ENCODE assay signal across 1 cellular context in the genomic region with DNA sequence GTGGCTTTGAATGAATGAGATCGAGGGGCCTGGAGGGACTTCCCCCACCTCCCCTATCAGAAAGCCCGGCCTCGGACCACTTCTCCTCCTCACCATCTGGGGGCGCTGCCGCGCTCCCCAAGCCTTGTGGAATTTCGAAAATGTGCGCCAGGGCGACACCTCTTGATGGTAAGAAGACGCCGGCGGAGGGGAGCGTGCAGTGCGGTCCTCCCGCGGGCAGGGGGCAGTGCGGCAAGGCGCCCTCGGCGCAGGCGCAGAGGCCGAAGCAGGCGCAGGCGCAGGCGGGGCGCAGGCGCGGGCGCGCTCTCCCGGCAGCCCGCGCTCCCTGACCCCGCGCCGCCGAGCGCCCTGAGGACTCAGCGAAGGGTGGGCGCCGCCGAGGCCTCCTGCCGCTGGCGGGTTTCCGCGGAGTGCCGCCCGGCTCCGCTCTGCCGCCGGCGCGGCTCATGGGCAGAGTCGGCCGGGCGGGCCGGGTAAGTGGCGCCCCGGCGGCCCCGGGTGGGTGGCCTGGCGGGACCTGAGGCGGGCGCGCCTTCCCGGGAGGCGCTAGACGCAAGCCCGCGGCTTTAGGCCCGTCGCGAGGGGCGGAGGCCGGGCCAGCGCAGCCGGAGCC.
TF ChIP-seq lines count a peak whose summit lies in the region.

A gene with protein sequence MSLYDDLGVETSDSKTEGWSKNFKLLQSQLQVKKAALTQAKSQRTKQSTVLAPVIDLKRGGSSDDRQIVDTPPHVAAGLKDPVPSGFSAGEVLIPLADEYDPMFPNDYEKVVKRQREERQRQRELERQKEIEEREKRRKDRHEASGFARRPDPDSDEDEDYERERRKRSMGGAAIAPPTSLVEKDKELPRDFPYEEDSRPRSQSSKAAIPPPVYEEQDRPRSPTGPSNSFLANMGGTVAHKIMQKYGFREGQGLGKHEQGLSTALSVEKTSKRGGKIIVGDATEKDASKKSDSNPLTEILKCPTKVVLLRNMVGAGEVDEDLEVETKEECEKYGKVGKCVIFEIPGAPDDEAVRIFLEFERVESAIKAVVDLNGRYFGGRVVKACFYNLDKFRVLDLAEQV (plus strand): TSS at position 314 of the 613 bp plus-strand sequence. CDS start 8,032 bp downstream, outside the sequence.

TF ChIP-seq in K562, 482 proteins besides CTCF, POLR2A, EP300 and RAD21 (continued from another document):
- TF ChIP-seq, protein P1, sequence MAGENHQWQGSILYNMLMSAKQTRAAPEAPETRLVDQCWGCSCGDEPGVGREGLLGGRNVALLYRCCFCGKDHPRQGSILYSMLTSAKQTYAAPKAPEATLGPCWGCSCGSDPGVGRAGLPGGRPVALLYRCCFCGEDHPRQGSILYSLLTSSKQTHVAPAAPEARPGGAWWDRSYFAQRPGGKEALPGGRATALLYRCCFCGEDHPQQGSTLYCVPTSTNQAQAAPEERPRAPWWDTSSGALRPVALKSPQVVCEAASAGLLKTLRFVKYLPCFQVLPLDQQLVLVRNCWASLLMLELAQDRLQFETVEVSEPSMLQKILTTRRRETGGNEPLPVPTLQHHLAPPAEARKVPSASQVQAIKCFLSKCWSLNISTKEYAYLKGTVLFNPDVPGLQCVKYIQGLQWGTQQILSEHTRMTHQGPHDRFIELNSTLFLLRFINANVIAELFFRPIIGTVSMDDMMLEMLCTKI (IDR thresholded peaks at IDR 0.05; ENCODE audit: partially characterized antibody), result no peak
- TF ChIP-seq, protein P2, sequence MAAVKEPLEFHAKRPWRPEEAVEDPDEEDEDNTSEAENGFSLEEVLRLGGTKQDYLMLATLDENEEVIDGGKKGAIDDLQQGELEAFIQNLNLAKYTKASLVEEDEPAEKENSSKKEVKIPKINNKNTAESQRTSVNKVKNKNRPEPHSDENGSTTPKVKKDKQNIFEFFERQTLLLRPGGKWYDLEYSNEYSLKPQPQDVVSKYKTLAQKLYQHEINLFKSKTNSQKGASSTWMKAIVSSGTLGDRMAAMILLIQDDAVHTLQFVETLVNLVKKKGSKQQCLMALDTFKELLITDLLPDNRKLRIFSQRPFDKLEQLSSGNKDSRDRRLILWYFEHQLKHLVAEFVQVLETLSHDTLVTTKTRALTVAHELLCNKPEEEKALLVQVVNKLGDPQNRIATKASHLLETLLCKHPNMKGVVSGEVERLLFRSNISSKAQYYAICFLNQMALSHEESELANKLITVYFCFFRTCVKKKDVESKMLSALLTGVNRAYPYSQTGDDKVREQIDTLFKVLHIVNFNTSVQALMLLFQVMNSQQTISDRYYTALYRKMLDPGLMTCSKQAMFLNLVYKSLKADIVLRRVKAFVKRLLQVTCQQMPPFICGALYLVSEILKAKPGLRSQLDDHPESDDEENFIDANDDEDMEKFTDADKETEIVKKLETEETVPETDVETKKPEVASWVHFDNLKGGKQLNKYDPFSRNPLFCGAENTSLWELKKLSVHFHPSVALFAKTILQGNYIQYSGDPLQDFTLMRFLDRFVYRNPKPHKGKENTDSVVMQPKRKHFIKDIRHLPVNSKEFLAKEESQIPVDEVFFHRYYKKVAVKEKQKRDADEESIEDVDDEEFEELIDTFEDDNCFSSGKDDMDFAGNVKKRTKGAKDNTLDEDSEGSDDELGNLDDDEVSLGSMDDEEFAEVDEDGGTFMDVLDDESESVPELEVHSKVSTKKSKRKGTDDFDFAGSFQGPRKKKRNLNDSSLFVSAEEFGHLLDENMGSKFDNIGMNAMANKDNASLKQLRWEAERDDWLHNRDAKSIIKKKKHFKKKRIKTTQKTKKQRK (IDR thresholded peaks at IDR 0.05; ENCODE audit: borderline replicate concordance, low read depth, low read length), result no peak
- TF ChIP-seq TBP (optimal IDR thresholded peaks at IDR 0.05; ENCODE audit: low read depth, low read length) (peak; percentile 53), FOXA3 (CRISPR knock-in tag; conservative IDR thresholded peaks at IDR 0.05 in 1 of 2, IDR thresholded peaks at IDR 0.05 in 1 of 2) (no peak), EHMT2 (IDR thresholded peaks at IDR 0.05) (0 out of 2 replicates have a peak, but pooled peaks have one; percentile 29), HNRNPUL1 (IDR thresholded peaks at IDR 0.05; ENCODE audit: low read length) (no peak), BRCA1 (IDR thresholded peaks at IDR 0.05) (no peak), BRCA1 (CRISPR knock-in tag; IDR thresholded peaks at IDR 0.05) (no peak), KAT2B (IDR thresholded peaks at IDR 0.05; ENCODE audit: low read depth, low read length) (peak; percentile 82)
- TF ChIP-seq, protein P3, sequence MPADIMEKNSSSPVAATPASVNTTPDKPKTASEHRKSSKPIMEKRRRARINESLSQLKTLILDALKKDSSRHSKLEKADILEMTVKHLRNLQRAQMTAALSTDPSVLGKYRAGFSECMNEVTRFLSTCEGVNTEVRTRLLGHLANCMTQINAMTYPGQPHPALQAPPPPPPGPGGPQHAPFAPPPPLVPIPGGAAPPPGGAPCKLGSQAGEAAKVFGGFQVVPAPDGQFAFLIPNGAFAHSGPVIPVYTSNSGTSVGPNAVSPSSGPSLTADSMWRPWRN (IDR thresholded peaks at IDR 0.05; ENCODE audit: low read depth), result no peak
